Comparison of ENCODE assay signal across 8 cellular contexts in genomic region chr17:75238684-75239191, GRCh38. TPM values are rescaled to one million over a fixed set of nuclear protein-coding genes. Genes with fewer than 3 reads are reported as not detected.
A peak's percentile ranks its signal among the peaks of the same experiment; 100 is the strongest.
DNase-seq lines count a peak whose midpoint lies in the region; ATAC-seq and TF ChIP-seq lines count a peak whose summit lies in the region.

No MANE protein-coding gene starts in this region.

- no peak overlapping the region for H3K4me2 ChIP-seq in PC-9

- peak; percentile 68 for ATAC-seq in activated T-cell treated with anti-CD3 and anti-CD28 coated beads, Interleukin-2, amount 50 U/mL, for 72 hours (replicated peaks in 1 of 2)
- ATAC-seq in GM19463 (IDR thresholded peaks at IDR 0.05; ENCODE audit: unreplicated experiment): no peak

- CTCF ChIA-PET in PC-9 (lab: Charles Lee): no interaction called here

- peak overlapping the region in 1 of 2 donors; percentile 42 for H3K4me3 Mint-ChIP-seq in activated T-cell treated with anti-CD3 and anti-CD28 coated beads, Interleukin-2, amount 50 U/mL, for 72 hours

- H3K4me3 ChIP-seq in PC-9 (no peak overlapping the region), neutrophil (ENCODE audit: low read depth in 1 of 2, low read length in 1 of 2) (no peak overlapping the region), vagina (no peak overlapping the region)

- intact Hi-C loops in PC-9 (cut with micrococcal nuclease; ENCODE audit: unreplicated experiment) (no loop called here), vagina (cut with DNase I) (no loop called here)

- no peaks in the 10 kb centered on the region for H3K9me2 ChIP-seq in PC-9 (ENCODE audit: insufficient read depth)

- TF ChIP-seq CTCF in PC-9 (conservative IDR thresholded peaks at IDR 0.05): peak; percentile 87
- peak; percentile 67 for TF ChIP-seq CTCF in neutrophil (IDR thresholded peaks at IDR 0.05)
- peak; percentile 39 to 56 (median 53) for TF ChIP-seq CTCF in vagina (IDR thresholded peaks at IDR 0.05)

- H2AFZ ChIP-seq in PC-9: no peak overlapping the region

- no peaks in the 10 kb centered on the region for H3K79me2 ChIP-seq in PC-9 (ENCODE audit: low read depth)

- H3K27me3 Mint-ChIP-seq in activated T-cell treated with anti-CD3 and anti-CD28 coated beads, Interleukin-2, amount 50 U/mL, for 72 hours (ENCODE audit: low read depth): no peaks in the 10 kb centered on the region

- H3K4me1 Mint-ChIP-seq in activated T-cell treated with anti-CD3 and anti-CD28 coated beads, Interleukin-2, amount 50 U/mL, for 72 hours (ENCODE audit: low read depth): peaks cover 41% of the 10 kb centered on the region

- H3K27ac Mint-ChIP-seq in activated T-cell treated with anti-CD3 and anti-CD28 coated beads, Interleukin-2, amount 50 U/mL, for 72 hours: peak overlapping the region; percentile 85

- H3K4me1 ChIP-seq in PC-9 (replicated peaks; ENCODE audit: insufficient read depth): no peaks in the 10 kb centered on the region
- peaks cover 0 to under 1% of the 10 kb centered on the region in 2 experiments for H3K4me1 ChIP-seq in neutrophil (ENCODE audit: control insufficient read depth in 1 of 2, insufficient read depth in 1 of 2, low read depth in 1 of 2, low read length in 1 of 2)
- H3K4me1 ChIP-seq in vagina: no peaks in the 10 kb centered on the region

- H3F3A ChIP-seq in PC-9 (ENCODE audit: insufficient read depth, low read depth): peaks cover 41% of the 10 kb centered on the region; the same call in 1 of the 2 replicates

- no TSS peak for BruUV-seq in PC-9 (replicated peaks; lab: Mats Ljungman, UMichigan)

- H3K9me3 Mint-ChIP-seq in activated T-cell treated with anti-CD3 and anti-CD28 coated beads, Interleukin-2, amount 50 U/mL, for 72 hours: no peaks in the 10 kb centered on the region

- DNase-seq in DMS153 (lab: John Stamatoyannopoulos, UW): peak; percentile 9
- DNase-seq in HT1080 (ENCODE audit: low read depth): peak; percentile 48
- peak; percentile 48 to 59 for DNase-seq in PC-9
- peak; percentile 59 to 67 for DNase-seq in activated T-cell treated with anti-CD3 and anti-CD28 coated beads, Interleukin-2, amount 50 U/mL, for 72 hours
- DNase-seq in fibroblast of gingiva (ENCODE audit: low read depth): peak; percentile 58
- no peak for DNase-seq in vagina (ENCODE audit: extremely low spot score in 2 of 2)

- no peak for TF ChIP-seq POLR2A in vagina (IDR thresholded peaks at IDR 0.05)

- H3K27ac ChIP-seq in PC-9 (no peak overlapping the region), neutrophil (peak overlapping the region; percentile 17), vagina (no peak overlapping the region)

- H3K36me3 Mint-ChIP-seq in activated T-cell treated with anti-CD3 and anti-CD28 coated beads, Interleukin-2, amount 50 U/mL, for 72 hours (ENCODE audit: insufficient read depth in 2 of 2): peaks cover 7 to 32% of the 10 kb centered on the region in 2 donors

- 0 out of 2 replicates have a peak, but pooled peaks cover 3% of the 10 kb centered on the region for H4K20me1 ChIP-seq in PC-9 (ENCODE audit: insufficient read depth)

- H3K9me3 ChIP-seq in PC-9 (ENCODE audit: insufficient read depth, low read depth): no peaks in the 10 kb centered on the region
- no peaks in the 10 kb centered on the region for H3K9me3 ChIP-seq in neutrophil
- H3K9me3 ChIP-seq in vagina: no peaks in the 10 kb centered on the region

- H3K36me3 ChIP-seq in PC-9 (ENCODE audit: low read depth): 0 out of 2 replicates have a peak, but pooled peaks cover 17% of the 10 kb centered on the region
- H3K36me3 ChIP-seq in neutrophil: peaks cover 98% of the 10 kb centered on the region
- peaks cover 0 to 84% of the 10 kb centered on the region in 2 donors for H3K36me3 ChIP-seq in vagina

- H3K27me3 ChIP-seq in PC-9 (ENCODE audit: insufficient read depth, low read depth) (no peaks in the 10 kb centered on the region), neutrophil (no peaks in the 10 kb centered on the region), vagina (no peaks in the 10 kb centered on the region)

- POLR2A ChIA-PET in PC-9 (lab: Charles Lee; ENCODE audit: unreplicated experiment): no interaction called here

RNA-seq across cellular contexts. Expression of gene GGA3, which starts 22.7 kb away (rescaled TPM):
- total RNA-seq in HT1080 (2014; rRNA removed; shearing (Covaris generic)): 14.9 and 15.4 TPM in 2 replicates
- polyA plus RNA-seq in HT1080 (2015; cell fraction: cytosol; rRNA removed): 17.3 and 19.1 TPM in 2 replicates
- 77.3 and 77.7 TPM in 2 replicates for polyA plus RNA-seq in HT1080 (2015; cell fraction: nucleus; rRNA removed)
- total RNA-seq in PC-9 (2021): 34.8 and 37.5 TPM in 2 replicates
- 10 to 100 TPM; 77.1 to 80.9 TPM for total RNA-seq in activated T-cell treated with anti-CD3 and anti-CD28 coated beads, Interleukin-2, amount 50 U/mL, for 72 hours
- 36.8 TPM for total RNA-seq in vagina

RNA-seq across cellular contexts. Expression of gene MRPS7, which starts 22.9 kb away (rescaled TPM):
- total RNA-seq in HT1080 (2014; rRNA removed; shearing (Covaris generic)): 123 and 139 TPM in 2 replicates
- 47.5 and 57.2 TPM in 2 replicates for polyA plus RNA-seq in HT1080 (2015; cell fraction: cytosol; rRNA removed)
- 39.8 and 44.4 TPM in 2 replicates for polyA plus RNA-seq in HT1080 (2015; cell fraction: nucleus; rRNA removed)
- 50.1 and 51.3 TPM in 2 replicates for total RNA-seq in PC-9 (2021)
- total RNA-seq in activated T-cell treated with anti-CD3 and anti-CD28 coated beads, Interleukin-2, amount 50 U/mL, for 72 hours: 10 to 100 TPM; 42.8 to 43.0 TPM
- 40.3 TPM for total RNA-seq in vagina

RNA-seq across cellular contexts. Expression of gene MIF4GD, which starts 32.3 kb away (rescaled TPM):
- 13.1 and 20.7 TPM in 2 replicates for total RNA-seq in HT1080 (2014; rRNA removed; shearing (Covaris generic))
- polyA plus RNA-seq in HT1080 (2015; cell fraction: cytosol; rRNA removed): 25.8 and 26.6 TPM in 2 replicates
- 17.2 TPM in 2 replicates for polyA plus RNA-seq in HT1080 (2015; cell fraction: nucleus; rRNA removed)
- total RNA-seq in PC-9 (2021): 23.4 and 35.4 TPM in 2 replicates
- total RNA-seq in activated T-cell treated with anti-CD3 and anti-CD28 coated beads, Interleukin-2, amount 50 U/mL, for 72 hours: 10 to 100 TPM; 63.1 to 67.9 TPM
- 26.3 TPM for total RNA-seq in vagina

RNA-seq across cellular contexts. Expression of gene NUP85, which starts 33.3 kb away (rescaled TPM):
- 45.1 and 45.6 TPM in 2 replicates for total RNA-seq in HT1080 (2014; rRNA removed; shearing (Covaris generic))
- 30.7 and 37.7 TPM in 2 replicates for polyA plus RNA-seq in HT1080 (2015; cell fraction: cytosol; rRNA removed)
- 104 and 121 TPM in 2 replicates for polyA plus RNA-seq in HT1080 (2015; cell fraction: nucleus; rRNA removed)
- total RNA-seq in PC-9 (2021) (64.2 and 73.1 TPM in 2 replicates), vagina (33.9 TPM)
- 100 to 1,000 TPM in 1 of 2 donors, 10 to 100 TPM in 1; 88.3 to 114 TPM for total RNA-seq in activated T-cell treated with anti-CD3 and anti-CD28 coated beads, Interleukin-2, amount 50 U/mL, for 72 hours

RNA-seq across cellular contexts. Expression of gene SLC25A19, which starts 50.5 kb away (rescaled TPM):
- 31.1 and 32.0 TPM in 2 replicates for total RNA-seq in HT1080 (2014; rRNA removed; shearing (Covaris generic))
- polyA plus RNA-seq in HT1080 (2015; cell fraction: cytosol; rRNA removed): 15.6 and 19.0 TPM in 2 replicates
- polyA plus RNA-seq in HT1080 (2015; cell fraction: nucleus; rRNA removed): 10.6 and 14.4 TPM in 2 replicates
- total RNA-seq in PC-9 (2021) (18.7 and 19.4 TPM in 2 replicates), vagina (16.7 TPM)
- total RNA-seq in activated T-cell treated with anti-CD3 and anti-CD28 coated beads, Interleukin-2, amount 50 U/mL, for 72 hours: 10 to 100 TPM; 39.9 to 59.3 TPM

Comparison
In these comparisons a context has a peak if more than half of its experiments do, and no peak if none do; other contexts are left out.
1. DNase-seq: peak in DMS153 (single experiment), HT1080 (single experiment), PC-9 (2 of 2), activated T-cell treated with anti-CD3 and anti-CD28 coated beads, Interleukin-2, amount 50 U/mL, for 72 hours (2 of 2) and fibroblast of gingiva (single experiment); none in vagina (0 of 2).
2. Peak in every context shown above with its lines, with median percentiles within 50 percentile points of each other: CTCF ChIP-seq.